10 cellular contexts compared by ENCODE assay signal in the genomic region with DNA sequence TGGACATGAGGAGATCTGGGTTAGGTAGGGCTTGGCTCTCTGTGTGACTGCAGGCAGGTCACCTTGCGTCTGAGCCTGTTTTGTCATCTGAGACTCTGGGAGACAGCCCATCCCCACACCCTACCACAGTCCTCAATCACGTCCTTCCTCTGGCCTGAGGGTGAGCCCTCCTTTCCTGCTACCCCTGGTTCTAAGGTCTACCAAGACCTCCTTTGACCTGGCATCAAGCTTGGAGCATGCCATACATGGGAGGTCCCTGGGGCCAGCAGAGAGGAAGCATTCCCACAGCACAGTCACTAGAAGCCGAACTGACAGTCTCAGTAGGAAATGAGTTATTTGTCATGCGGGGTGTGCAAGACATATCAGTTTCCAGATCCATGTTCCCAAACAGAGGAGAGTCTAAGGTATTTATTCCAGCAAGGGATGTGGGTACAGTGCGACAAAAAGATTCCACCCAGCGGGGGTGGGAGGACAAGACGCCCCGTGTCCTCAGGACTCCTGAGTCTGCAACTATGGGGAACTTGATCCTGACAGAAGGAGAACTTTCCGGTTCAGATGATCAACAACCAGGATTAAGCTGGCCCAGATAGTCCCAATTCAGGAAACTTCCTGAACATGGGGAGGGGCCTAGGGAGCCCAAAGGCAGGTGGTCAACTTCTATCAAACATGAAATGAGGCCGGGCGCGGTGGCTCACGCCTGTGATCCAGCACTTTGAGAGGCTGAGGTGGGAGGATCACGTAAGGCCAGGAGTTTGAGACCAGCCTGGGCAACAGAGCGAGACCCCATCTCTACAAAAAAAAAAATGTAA. TPM values are rescaled to one million over a fixed set of nuclear protein-coding genes. Genes with fewer than 3 reads are reported as not detected.
DNase-seq lines count a peak whose midpoint lies in the region; ATAC-seq and TF ChIP-seq lines count a peak whose summit lies in the region.
"Had no signal": no experiment of that assay in that cellular context is flagged by ENCODE, and none has a peak within 500 bp of the region (broad histone marks: within the 10 kb centered on the region; RNA-seq: fewer than 3 reads in every experiment).

No MANE protein-coding gene starts in this region.

- peaks cover 49% of the 10 kb centered on the region for H3K4me1 Mint-ChIP-seq in MCF 10A (ENCODE audit: insufficient read depth, unreplicated experiment)
- H3K4me1 Mint-ChIP-seq in effector memory CD8-positive, alpha-beta T cell (ENCODE audit: low read depth in 2 of 2) = peaks cover 34 to 47% of the 10 kb centered on the region in 2 donors
- peaks cover 39% of the 10 kb centered on the region for H3K4me1 Mint-ChIP-seq in neural progenitor cell
- peaks cover 4% of the 10 kb centered on the region for H3K4me1 Mint-ChIP-seq in GM23338

- H3K4me1 ChIP-seq in mammary epithelial cell (ENCODE audit: insufficient read depth, low read length) (peaks cover 18% of the 10 kb centered on the region), neural progenitor cell (peaks cover 12% of the 10 kb centered on the region), GM23338 (ENCODE audit: insufficient read depth) (no peaks in the 10 kb centered on the region)

- no peak overlapping the region for H3K4me2 ChIP-seq in mammary epithelial cell (ENCODE audit: insufficient read depth, low read depth, low read length)
- no peak overlapping the region for H3K4me2 ChIP-seq in neural progenitor cell
- H3K4me2 ChIP-seq in GM23338 = no peak overlapping the region

- no peak for ATAC-seq in effector memory CD8-positive, alpha-beta T cell (replicated peaks)
- ATAC-seq in GM19324 (IDR thresholded peaks at IDR 0.05; ENCODE audit: low FRiP score, unreplicated experiment) (no peak), GM23338 (no peak)

- TF ChIP-seq CTCF in MCF 10A (IDR thresholded peaks at IDR 0.05; ENCODE audit: unreplicated experiment) (no peak), mammary epithelial cell (conservative IDR thresholded peaks at IDR 0.05 in 1 of 2, IDR thresholded peaks at IDR 0.05 in 1 of 2; ENCODE audit: extremely low read depth in 1 of 2, insufficient read depth in 1 of 2, low read depth in 1 of 2, low read length in 2 of 2) (no peak), neural progenitor cell (IDR thresholded peaks at IDR 0.05) (no peak), GM13977 (IDR thresholded peaks at IDR 0.05; ENCODE audit: extremely low read depth, insufficient read depth, missing control alignments) (no peak), GM23338 (conservative IDR thresholded peaks at IDR 0.05; ENCODE audit: low read depth in 2 of 2) (no peak)

- BruUV-seq in MCF 10A (replicated peaks; lab: Mats Ljungman, UMichigan) (no TSS peak), mammary epithelial cell (replicated peaks; lab: Mats Ljungman, UMichigan) (no TSS peak)

- H2AFZ ChIP-seq in mammary epithelial cell (ENCODE audit: low read depth, low read length) = no peak overlapping the region
- H2AFZ ChIP-seq in neural progenitor cell (replicated peaks) = no peak overlapping the region
- no peak overlapping the region for H2AFZ ChIP-seq in GM23338

- H4K20me1 ChIP-seq in mammary epithelial cell (ENCODE audit: insufficient read depth, low read length) (no peaks in the 10 kb centered on the region), neural progenitor cell (ENCODE audit: low read depth) (no peaks in the 10 kb centered on the region), GM23338 (replicated peaks; ENCODE audit: insufficient read depth) (no peaks in the 10 kb centered on the region)

- H3K4me3 Mint-ChIP-seq in MCF 10A (ENCODE audit: unreplicated experiment) (no peak overlapping the region), neural progenitor cell (peak overlapping the region; percentile 48), GM23338 (no peak overlapping the region; the same call in 2 of the 3 replicates)
- H3K4me3 Mint-ChIP-seq in effector memory CD8-positive, alpha-beta T cell = no peak overlapping the region

- WGBS in mammary epithelial cell (ENCODE audit: low coverage, missing lambda C conversion rate) = 100% methylated on average over 12 of the region's 15 CpGs

- DNase-seq in MCF 10A (ENCODE audit: unreplicated experiment) (no peak), mammary epithelial cell (no peak), neural progenitor cell (ENCODE audit: low spot score) (no peak), NOMO-1 (lab: John Stamatoyannopoulos, UW; ENCODE audit: unreplicated experiment in 2 of 2) (no peak), GM13977 (ENCODE audit: low spot score) (no peak), GM23338 (ENCODE audit: low spot score) (no peak)
- no peak for DNase-seq in effector memory CD8-positive, alpha-beta T cell
- DNase-seq: HCEC 1CT, NCI-H526 treated with DMSO at 0.1 percent for 48 hours had no signal

- H3K9ac ChIP-seq in mammary epithelial cell (ENCODE audit: insufficient read depth, low read length) = no peak overlapping the region
- no peak overlapping the region for H3K9ac ChIP-seq in neural progenitor cell

- H3F3A ChIP-seq in neural progenitor cell (ENCODE audit: low read depth) (peaks cover 14% of the 10 kb centered on the region), GM23338 (replicated peaks; ENCODE audit: low read depth) (no peaks in the 10 kb centered on the region)

- no peaks in the 10 kb centered on the region for H3K79me2 ChIP-seq in mammary epithelial cell (ENCODE audit: insufficient read depth, low read length)
- no peaks in the 10 kb centered on the region for H3K79me2 ChIP-seq in neural progenitor cell (ENCODE audit: low read depth)
- no peaks in the 10 kb centered on the region for H3K79me2 ChIP-seq in GM23338 (replicated peaks; ENCODE audit: insufficient read depth)

- dilution Hi-C loops in mammary epithelial cell (cut with HindIII; ENCODE audit: low sequenced_read_pairs) = loop anchor here (5.0 kb wide), 4 partner anchors 40 to 290 kb away; no protein-coding TSS in a partner anchor

- CTCF ChIA-PET in MCF 10A (lab: Yijun Ruan, JAX) (interaction anchor here (0.7 to 1.1 kb wide), 3 partner anchors 10 to 54 kb away, joined by 3 read pairs; a partner anchor contains a TSS), mammary epithelial cell (lab: Charles Lee; ENCODE audit: low non-redundant PET) (interaction anchor here (0.7 kb wide), 1 partner anchor 29 kb away, joined by 3 read pairs; no protein-coding TSS in a partner anchor)

- POLR2A ChIA-PET in MCF 10A (lab: Yijun Ruan, JAX) = interaction anchor here (0.6 kb wide), 1 partner anchor 85 kb away, joined by 3 read pairs; a partner anchor contains a TSS

- no peaks in the 10 kb centered on the region for H3K27me3 Mint-ChIP-seq in MCF 10A (ENCODE audit: insufficient read depth, unreplicated experiment)
- no peaks in the 10 kb centered on the region for H3K27me3 Mint-ChIP-seq in effector memory CD8-positive, alpha-beta T cell
- H3K27me3 Mint-ChIP-seq in neural progenitor cell (ENCODE audit: insufficient read depth, low read depth) = peaks cover 14% of the 10 kb centered on the region
- H3K27me3 Mint-ChIP-seq in GM23338 (ENCODE audit: insufficient read depth, low read depth, poor library complexity) = peaks cover 12% of the 10 kb centered on the region

- H3K9me3 Mint-ChIP-seq in MCF 10A (ENCODE audit: unreplicated experiment) (no peaks in the 10 kb centered on the region), neural progenitor cell (no peaks in the 10 kb centered on the region), GM23338 (no peaks in the 10 kb centered on the region)
- H3K9me3 Mint-ChIP-seq in effector memory CD8-positive, alpha-beta T cell = no peaks in the 10 kb centered on the region

- H3K27me3 ChIP-seq in mammary epithelial cell (ENCODE audit: insufficient read depth, low read length) = no peaks in the 10 kb centered on the region
- no peaks in the 10 kb centered on the region for H3K27me3 ChIP-seq in neural progenitor cell
- no peaks in the 10 kb centered on the region for H3K27me3 ChIP-seq in GM23338 (ENCODE audit: insufficient read depth)

- H3K9me3 ChIP-seq in mammary epithelial cell (replicated peaks; ENCODE audit: insufficient read depth, low read length) (no peaks in the 10 kb centered on the region), neural progenitor cell (ENCODE audit: low read depth) (no peaks in the 10 kb centered on the region)

- intact Hi-C loops in MCF 10A (cut with micrococcal nuclease) (no loop called here), mammary epithelial cell (cut with micrococcal nuclease) (no loop called here)

- in situ Hi-C loops in mammary epithelial cell (cut with MboI; ENCODE audit: low sequenced_read_pairs in 2 of 2) (no loop called here), GM13977 (cut with MboI; ENCODE audit: low pct_unique_long_range_greater_than_20kb, low sequenced_read_pairs, unreplicated experiment) (no loop called here)

- H3K36me3 Mint-ChIP-seq in MCF 10A (ENCODE audit: insufficient read depth, unreplicated experiment) = peaks cover 37% of the 10 kb centered on the region
- H3K36me3 Mint-ChIP-seq in effector memory CD8-positive, alpha-beta T cell (ENCODE audit: insufficient read depth) = peaks cover 32% of the 10 kb centered on the region
- H3K36me3 Mint-ChIP-seq in neural progenitor cell = no peaks in the 10 kb centered on the region
- no peaks in the 10 kb centered on the region; the same call in 2 of the 3 replicates for H3K36me3 Mint-ChIP-seq in GM23338 (ENCODE audit: low read depth)

- peak overlapping the region; percentile 74 for H3K27ac Mint-ChIP-seq in MCF 10A (ENCODE audit: low read depth, unreplicated experiment)
- H3K27ac Mint-ChIP-seq in effector memory CD8-positive, alpha-beta T cell = peak overlapping the region; percentile 79 to 84
- H3K27ac Mint-ChIP-seq in neural progenitor cell = peak overlapping the region; percentile 33
- H3K27ac Mint-ChIP-seq in GM23338 = no peak overlapping the region

- no peaks in the 10 kb centered on the region for H3K9me2 ChIP-seq in GM23338 (ENCODE audit: insufficient read depth)

- H3K27ac ChIP-seq in mammary epithelial cell (ENCODE audit: insufficient read depth, low read depth, low read length) (no peak overlapping the region), neural progenitor cell (no peak overlapping the region), GM23338 (ENCODE audit: low read depth) (no peak overlapping the region)

- H3K4me3 ChIP-seq in mammary epithelial cell (replicated peaks in 1 of 3; ENCODE audit: insufficient read depth in 1 of 3, low read depth in 2 of 3, low read length in 3 of 3) (no peak overlapping the region), neural progenitor cell (no peak overlapping the region), GM23338 (no peak overlapping the region)

- peaks cover 3% of the 10 kb centered on the region for H3K36me3 ChIP-seq in mammary epithelial cell (ENCODE audit: insufficient read depth, low read length)
- no peaks in the 10 kb centered on the region for H3K36me3 ChIP-seq in neural progenitor cell
- no peaks in the 10 kb centered on the region for H3K36me3 ChIP-seq in GM23338 (ENCODE audit: insufficient read depth)

RNA-seq across cellular contexts. Expression of a gene that starts 9.5 kb away (rescaled TPM):
- total RNA-seq in MCF 10A (2022) (14.1 and 18.8 TPM in 2 replicates), mammary epithelial cell (1 to 10 TPM; 4.2 to 6.9 TPM), neural progenitor cell (ENCODE audit: low replicate concordance) (4.7 and 14.4 TPM in 2 replicates)
- polyA plus RNA-seq in mammary epithelial cell (3.4 TPM), GM23338 (2016; fragmentation: Nextera tagmentation; extraction: Ambion mirVana) (2.4 and 3.2 TPM in 2 replicates)
- polyA minus RNA-seq in mammary epithelial cell = not detected
- 7.1 and 18.7 TPM in 2 replicates for total RNA-seq in GM23338 (2014; rRNA removed; shearing (Covaris generic))

RNA-seq across cellular contexts. Expression of a gene that starts 50.6 kb away (rescaled TPM):
- total RNA-seq in MCF 10A (2022) (not detected in 2 replicates), mammary epithelial cell (under 1 TPM in 1 of 2 donors, not detected in 1; 0.24 TPM), neural progenitor cell (ENCODE audit: low replicate concordance) (1.8 and 5.5 TPM in 2 replicates)
- polyA plus RNA-seq in mammary epithelial cell (0.05 TPM), GM23338 (2016; fragmentation: Nextera tagmentation; extraction: Ambion mirVana) (2.2 and 3.3 TPM in 2 replicates)
- not detected for polyA minus RNA-seq in mammary epithelial cell
- 12.4 and 29.8 TPM in 2 replicates for total RNA-seq in GM23338 (2014; rRNA removed; shearing (Covaris generic))
